ENCODE assay signal across 9 cellular contexts in the genomic region with DNA sequence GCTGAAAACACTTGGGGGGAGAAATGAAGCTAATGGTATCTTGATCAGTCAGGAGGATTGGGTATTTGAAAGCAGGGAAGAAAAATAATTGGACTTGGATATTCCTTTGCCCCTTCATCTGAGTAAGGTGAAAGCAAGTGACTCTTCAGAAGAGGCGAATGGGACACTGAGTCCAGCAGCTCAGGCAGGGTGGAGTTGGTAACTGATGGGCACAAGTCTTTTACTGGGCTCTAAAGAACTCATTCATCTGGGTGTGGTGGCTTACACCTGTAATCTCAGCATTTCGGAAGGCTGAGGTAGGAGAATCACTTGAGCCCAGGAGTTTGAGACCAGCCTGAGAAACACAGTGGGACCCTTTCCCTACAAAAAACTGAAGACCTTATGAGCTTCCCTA. TPM values are rescaled to one million over a fixed set of nuclear protein-coding genes. Genes with fewer than 3 reads are reported as not detected.
A peak's percentile ranks its signal among the peaks of the same experiment; 100 is the strongest.
DNase-seq lines count a peak whose midpoint lies in the region; ATAC-seq and TF ChIP-seq lines count a peak whose summit lies in the region.
"Had no signal": no experiment of that assay in that cellular context is flagged by ENCODE, and none has a peak within 500 bp of the region (broad histone marks: within the 10 kb centered on the region; RNA-seq: fewer than 3 reads in every experiment).

No MANE protein-coding gene starts in this region.

- no peak for ATAC-seq in CD4-positive, CD25-positive, alpha-beta regulatory T cell (ENCODE audit: low read depth in 2 of 2)
- no peak for ATAC-seq in effector memory CD8-positive, alpha-beta T cell (replicated peaks)
- no peak for ATAC-seq in GM19328 (IDR thresholded peaks at IDR 0.05; ENCODE audit: unreplicated experiment)
- ATAC-seq in aorta (ENCODE audit: low FRiP score): no peak
- ATAC-seq in HG03045 (IDR thresholded peaks at IDR 0.05; ENCODE audit: unreplicated experiment): no peak

- peak overlapping the region; percentile 100 for H3K4me3 ChIP-seq in CD4-positive, CD25-positive, alpha-beta regulatory T cell (ENCODE audit: low read depth, low read length)
- peak overlapping the region; percentile 51 for H3K4me3 ChIP-seq in OCI-LY7 (ENCODE audit: low read depth, low read length, poor library complexity, severe bottlenecking)
- peak overlapping the region; percentile 84 to 98 for H3K4me3 ChIP-seq in neutrophil (ENCODE audit: low read depth in 1 of 2, low read length in 1 of 2)
- no peak overlapping the region for H3K4me3 ChIP-seq in aorta (ENCODE audit: low read length in 2 of 2)

- H3K79me2 ChIP-seq in OCI-LY7 (ENCODE audit: insufficient read depth, low read depth, low read length): peaks cover 62% of the 10 kb centered on the region

- POLR2A ChIA-PET in OCI-LY7 (lab: Charles Lee): interaction anchor here (0.8 to 1.5 kb wide), 7 partner anchors 15 to 132 kb away, joined by 3 to 5 read pairs (median 3); no protein-coding TSS in a partner anchor

- peaks cover 4% of the 10 kb centered on the region for H3K36me3 ChIP-seq in CD4-positive, CD25-positive, alpha-beta regulatory T cell (ENCODE audit: control insufficient read depth, insufficient read depth, low read length)
- peaks cover 24% of the 10 kb centered on the region for H3K36me3 ChIP-seq in OCI-LY7 (ENCODE audit: insufficient read depth, low read length)
- H3K36me3 ChIP-seq in neutrophil: peaks cover 45% of the 10 kb centered on the region
- H3K36me3 ChIP-seq in aorta (ENCODE audit: control insufficient read depth in 1 of 2, insufficient read depth in 2 of 2, low read length in 1 of 2): no peaks in the 10 kb centered on the region
- H3K36me3 ChIP-seq: ovary had no signal

- peak overlapping the region; percentile 90 to 100 (median 96) for H3K27ac Mint-ChIP-seq in CD4-positive, CD25-positive, alpha-beta regulatory T cell
- H3K27ac Mint-ChIP-seq in effector memory CD8-positive, alpha-beta T cell: peak overlapping the region; percentile 99 to 100

- H3K9me3 ChIP-seq in CD4-positive, CD25-positive, alpha-beta regulatory T cell (ENCODE audit: control insufficient read depth in 2 of 2, low read length in 2 of 2): no peaks in the 10 kb centered on the region
- no peaks in the 10 kb centered on the region for H3K9me3 ChIP-seq in OCI-LY7 (ENCODE audit: low read length)
- H3K9me3 ChIP-seq in neutrophil: no peaks in the 10 kb centered on the region
- H3K9me3 ChIP-seq in aorta (ENCODE audit: control insufficient read depth, low read length): no peaks in the 10 kb centered on the region
- H3K9me3 ChIP-seq: ovary had no signal

- H3K36me3 Mint-ChIP-seq in CD4-positive, CD25-positive, alpha-beta regulatory T cell: peaks cover 16% of the 10 kb centered on the region
- peaks cover 60% of the 10 kb centered on the region for H3K36me3 Mint-ChIP-seq in effector memory CD8-positive, alpha-beta T cell (ENCODE audit: insufficient read depth)

- no peaks in the 10 kb centered on the region for H3K27me3 Mint-ChIP-seq in CD4-positive, CD25-positive, alpha-beta regulatory T cell
- H3K27me3 Mint-ChIP-seq in effector memory CD8-positive, alpha-beta T cell: no peaks in the 10 kb centered on the region

- peak overlapping the region; percentile 89 for H3K4me2 ChIP-seq in OCI-LY7 (ENCODE audit: low read length)

- H3K9me3 Mint-ChIP-seq in CD4-positive, CD25-positive, alpha-beta regulatory T cell: no peaks in the 10 kb centered on the region
- H3K9me3 Mint-ChIP-seq in effector memory CD8-positive, alpha-beta T cell: no peaks in the 10 kb centered on the region

- H3K27ac ChIP-seq in CD4-positive, CD25-positive, alpha-beta regulatory T cell (ENCODE audit: insufficient read depth, low read length, poor library complexity, severe bottlenecking): peak overlapping the region; percentile 93
- H3K27ac ChIP-seq in OCI-LY7 (ENCODE audit: low read depth, low read length, poor library complexity, severe bottlenecking): peak overlapping the region; percentile 95
- peak overlapping the region; percentile 99 for H3K27ac ChIP-seq in neutrophil
- peak overlapping the region in 1 of 2 donors; percentile 74 for H3K27ac ChIP-seq in aorta (ENCODE audit: low read depth in 1 of 2, low read length in 2 of 2)

- intact Hi-C loops in OCI-LY7 (cut with micrococcal nuclease; ENCODE audit: unreplicated experiment): no loop called here
- intact Hi-C loops in aorta (cut with DNase I): no loop called here

- peak in 1 of 3 donors; percentile 57 for DNase-seq in CD4-positive, CD25-positive, alpha-beta regulatory T cell
- DNase-seq in OCI-LY7 (ENCODE audit: low spot score): peak; percentile 18
- no peak for DNase-seq in effector memory CD8-positive, alpha-beta T cell
- no peak for DNase-seq in aorta
- DNase-seq in amygdala (lab: John Stamatoyannopoulos, UW): no peak
- DNase-seq: ovary had no signal

- H3K4me1 Mint-ChIP-seq in CD4-positive, CD25-positive, alpha-beta regulatory T cell: peaks cover 46 to 92% (median 76%) of the 10 kb centered on the region in 4 donors
- H3K4me1 Mint-ChIP-seq in effector memory CD8-positive, alpha-beta T cell (ENCODE audit: low read depth in 2 of 2): peaks cover 81 to 88% of the 10 kb centered on the region in 2 donors

- no peaks in the 10 kb centered on the region for H3K9me2 ChIP-seq in OCI-LY7 (ENCODE audit: insufficient read depth, low read length)

- H2AFZ ChIP-seq in OCI-LY7 (ENCODE audit: low read length): peak overlapping the region; percentile 35; the same call in 1 of the 2 replicates

- H3K4me1 ChIP-seq in CD4-positive, CD25-positive, alpha-beta regulatory T cell (ENCODE audit: control insufficient read depth, insufficient read depth, low read length, poor library complexity, severe bottlenecking): peaks cover 98% of the 10 kb centered on the region
- H3K4me1 ChIP-seq in OCI-LY7 (ENCODE audit: insufficient read depth, low read length, poor library complexity, severe bottlenecking) (peaks cover 95% of the 10 kb centered on the region), neutrophil (ENCODE audit: control insufficient read depth in 1 of 2, insufficient read depth in 1 of 2, low read depth in 1 of 2, low read length in 1 of 2) (peaks cover 98% of the 10 kb centered on the region in 2 experiments), aorta (ENCODE audit: control insufficient read depth in 1 of 2, insufficient read depth in 2 of 2, low read length in 2 of 2) (peaks cover 7 to 22% of the 10 kb centered on the region in 2 donors)

- TF ChIP-seq CTCF in OCI-LY7 (conservative IDR thresholded peaks at IDR 0.05; ENCODE audit: low read length) (no peak), neutrophil (IDR thresholded peaks at IDR 0.05) (no peak)

- no TSS peak for BruUV-seq in OCI-LY7 (replicated peaks; lab: Mats Ljungman, UMichigan)

- H3K27me3 ChIP-seq in CD4-positive, CD25-positive, alpha-beta regulatory T cell (ENCODE audit: control insufficient read depth, insufficient read depth, low read length): no peaks in the 10 kb centered on the region
- H3K27me3 ChIP-seq in neutrophil (no peaks in the 10 kb centered on the region), aorta (ENCODE audit: control insufficient read depth in 1 of 2, insufficient read depth in 2 of 2, low read length in 1 of 2) (no peaks in the 10 kb centered on the region)
- H3K27me3 ChIP-seq: ovary had no signal

- WGBS in aorta, 2 donors: 70 to 83% methylated on average over 2 of the region's 2 CpGs

- CTCF ChIA-PET in OCI-LY7 (lab: Charles Lee; ENCODE audit: unreplicated experiment): no interaction called here

- H3K4me3 Mint-ChIP-seq in CD4-positive, CD25-positive, alpha-beta regulatory T cell: peak overlapping the region; percentile 93 to 96 (median 94)
- peak overlapping the region; percentile 89 to 92 for H3K4me3 Mint-ChIP-seq in effector memory CD8-positive, alpha-beta T cell

- H4K20me1 ChIP-seq in OCI-LY7 (ENCODE audit: insufficient read depth, low read length): no peaks in the 10 kb centered on the region

RNA-seq across cellular contexts. Expression of gene CFLAR, which starts 11.2 kb away (rescaled TPM):
- 306 TPM for total RNA-seq in CD4-positive, CD25-positive, alpha-beta regulatory T cell
- 100 to 1,000 TPM; 118 to 159 (median 132) TPM for polyA plus RNA-seq in CD4-positive, CD25-positive, alpha-beta regulatory T cell
- 42.8 and 55.8 TPM in 2 replicates for total RNA-seq in OCI-LY7 (2014; rRNA removed; shearing (Covaris generic))
- total RNA-seq in OCI-LY7 (2022): 82.5 and 91.9 TPM in 2 replicates
- 100 to 1,000 TPM; 154 to 244 TPM for total RNA-seq in aorta
- polyA plus RNA-seq in aorta: 10 to 100 TPM; 30.4 to 63.5 TPM

RNA-seq across cellular contexts. Expression of gene NDUFB3, which starts 55.3 kb away (rescaled TPM):
- 26.2 TPM for total RNA-seq in CD4-positive, CD25-positive, alpha-beta regulatory T cell
- 100 to 1,000 TPM; 288 to 370 (median 322) TPM for polyA plus RNA-seq in CD4-positive, CD25-positive, alpha-beta regulatory T cell
- total RNA-seq in OCI-LY7 (2014; rRNA removed; shearing (Covaris generic)): 90.5 and 134 TPM in 2 replicates
- total RNA-seq in OCI-LY7 (2022) (107 and 115 TPM in 2 replicates), aorta (10 to 100 TPM; 42.7 to 43.2 TPM)
- polyA plus RNA-seq in aorta: 100 to 1,000 TPM in 1 of 2 donors, 10 to 100 TPM in 1; 62.8 to 152 TPM

RNA-seq across cellular contexts. Expression of gene HYCC2, which starts 55.7 kb away (rescaled TPM):
- 42.8 TPM for total RNA-seq in CD4-positive, CD25-positive, alpha-beta regulatory T cell
- 10 to 100 TPM; 17.2 to 26.2 (median 21.6) TPM for polyA plus RNA-seq in CD4-positive, CD25-positive, alpha-beta regulatory T cell
- 8.6 and 8.8 TPM in 2 replicates for total RNA-seq in OCI-LY7 (2014; rRNA removed; shearing (Covaris generic))
- total RNA-seq in OCI-LY7 (2022) (22.0 and 27.5 TPM in 2 replicates), aorta (10 to 100 TPM; 26.2 to 31.4 TPM)
- 1 to 10 TPM; 4.8 to 5.3 TPM for polyA plus RNA-seq in aorta

RNA-seq across cellular contexts. Expression of gene CASP10, which starts 55.8 kb away (rescaled TPM):
- 15.1 TPM for total RNA-seq in CD4-positive, CD25-positive, alpha-beta regulatory T cell
- 1 to 10 TPM; 4.4 to 7.1 (median 5.6) TPM for polyA plus RNA-seq in CD4-positive, CD25-positive, alpha-beta regulatory T cell
- 0.46 and 1.2 TPM in 2 replicates for total RNA-seq in OCI-LY7 (2014; rRNA removed; shearing (Covaris generic))
- 0.42 and 0.51 TPM in 2 replicates for total RNA-seq in OCI-LY7 (2022)
- total RNA-seq in aorta: 10 to 100 TPM in 1 of 2 donors, 1 to 10 TPM in 1; 8.1 to 26.1 TPM
- 1 to 10 TPM; 1.1 to 3.4 TPM for polyA plus RNA-seq in aorta

Comparison
In these comparisons a context has a peak if more than half of its experiments do, and no peak if none do; other contexts are left out.
1. H3K4me3 ChIP-seq: peak in CD4-positive, CD25-positive, alpha-beta regulatory T cell (single experiment), OCI-LY7 (single experiment) and neutrophil (2 of 2); none in aorta (0 of 2).